20 cellular contexts compared by ENCODE assay signal in genomic region chr11:12876340-12876739, GRCh38.
"Had no signal": no experiment of that assay in that cellular context is flagged by ENCODE, and none has a peak within 500 bp of the region (broad histone marks: within the 10 kb centered on the region; RNA-seq: fewer than 3 reads in every experiment).

No MANE protein-coding gene starts in this region.

- H3K27ac ChIP-seq: pancreas, SK-N-MC, skin epidermis had no signal

- DNase-seq: activated CD4-positive, alpha-beta T cell treated with anti-CD3 and anti-CD28 coated beads, Interleukin-2, amount 10 ng/mL, durations not matched to agents 7 days and 5 days; activated CD4-positive, CD25-positive, alpha-beta regulatory T cell; activated CD8-positive, alpha-beta memory T cell treated with anti-CD3 and anti-CD28 coated beads for 24 hours; activated naive CD4-positive, alpha-beta T cell; activated naive CD8-positive, alpha-beta T cell treated with anti-CD3 and anti-CD28 coated beads, Interleukin-2, amount 10 ng/mL, durations not matched to agents 7 days and 5 days; aorta; dermis blood vessel endothelial cell; effector memory CD8-positive, alpha-beta T cell; glutamatergic neuron; kidney glomerular epithelial cell; naive thymus-derived CD4-positive, alpha-beta T cell; pancreas; retina; stimulated activated CD4-positive, alpha-beta T cell treated with anti-CD3 and anti-CD28 coated beads, Interleukin-4, amount 100 ng/mL, for 24 hours; stimulated activated CD8-positive, alpha-beta memory T cell treated with anti-CD3 and anti-CD28 coated beads, Interleukin-4, amount 100 ng/mL, for 48 hours; stimulated activated naive CD4-positive, alpha-beta T cell treated with Interleukin-2 at 50 U/mL for 16 hours; substantia nigra had no signal

- H3K4me3 Mint-ChIP-seq: activated CD4-positive, alpha-beta T cell treated with anti-CD3 and anti-CD28 coated beads, Interleukin-2, amount 10 ng/mL, durations not matched to agents 7 days and 5 days; activated naive CD8-positive, alpha-beta T cell treated with anti-CD3 and anti-CD28 coated beads, Interleukin-2, amount 10 ng/mL, durations not matched to agents 7 days and 5 days; effector memory CD8-positive, alpha-beta T cell; naive thymus-derived CD4-positive, alpha-beta T cell had no signal

- H3K4me3 ChIP-seq: lung, pancreas, SK-N-MC, skin epidermis had no signal

- H3K9me3 Mint-ChIP-seq: activated CD4-positive, alpha-beta T cell treated with anti-CD3 and anti-CD28 coated beads, Interleukin-2, amount 10 ng/mL, durations not matched to agents 7 days and 5 days; activated naive CD8-positive, alpha-beta T cell treated with anti-CD3 and anti-CD28 coated beads, Interleukin-2, amount 10 ng/mL, durations not matched to agents 7 days and 5 days; effector memory CD8-positive, alpha-beta T cell; naive thymus-derived CD4-positive, alpha-beta T cell had no signal

- H3K27me3 ChIP-seq: pancreas had no signal

- H3K4me1 Mint-ChIP-seq: activated CD4-positive, alpha-beta T cell treated with anti-CD3 and anti-CD28 coated beads, Interleukin-2, amount 10 ng/mL, durations not matched to agents 7 days and 5 days; activated naive CD8-positive, alpha-beta T cell treated with anti-CD3 and anti-CD28 coated beads, Interleukin-2, amount 10 ng/mL, durations not matched to agents 7 days and 5 days; naive thymus-derived CD4-positive, alpha-beta T cell had no signal

- H3K9me3 ChIP-seq: pancreas had no signal

- H3K4me1 ChIP-seq: pancreas had no signal

- H3K27ac Mint-ChIP-seq: activated CD4-positive, alpha-beta T cell treated with anti-CD3 and anti-CD28 coated beads, Interleukin-2, amount 10 ng/mL, durations not matched to agents 7 days and 5 days; activated naive CD8-positive, alpha-beta T cell treated with anti-CD3 and anti-CD28 coated beads, Interleukin-2, amount 10 ng/mL, durations not matched to agents 7 days and 5 days; effector memory CD8-positive, alpha-beta T cell; naive thymus-derived CD4-positive, alpha-beta T cell had no signal

- H3K36me3 ChIP-seq: pancreas had no signal

- H3K36me3 Mint-ChIP-seq: activated naive CD8-positive, alpha-beta T cell treated with anti-CD3 and anti-CD28 coated beads, Interleukin-2, amount 10 ng/mL, durations not matched to agents 7 days and 5 days; naive thymus-derived CD4-positive, alpha-beta T cell had no signal

- ATAC-seq: effector memory CD8-positive, alpha-beta T cell; naive thymus-derived CD4-positive, alpha-beta T cell; pancreas had no signal
